ENCODE assay signal across 1 cellular context in genomic region chr1:235409045-235409820, GRCh38.
TF ChIP-seq lines count a peak whose summit lies in the region.

No MANE protein-coding gene starts in this region.

TF ChIP-seq in HepG2, 621 proteins besides CTCF, POLR2A, EP300 and RAD21 (continued from another document and continues in another):
- TF ChIP-seq TRIM24 (CRISPR knock-in tag; IDR thresholded peaks at IDR 0.05) (no peak), ZNF280B (CRISPR knock-in tag; IDR thresholded peaks at IDR 0.05; ENCODE audit: borderline replicate concordance) (no peak), ISL2 (CRISPR knock-in tag; IDR thresholded peaks at IDR 0.05) (peak; percentile 94), MAFF (IDR thresholded peaks at IDR 0.05; ENCODE audit: low read depth, low read length) (no peak), CAMTA2 (CRISPR knock-in tag; IDR thresholded peaks at IDR 0.05; ENCODE audit: borderline replicate concordance) (no peak), IRX3 (CRISPR knock-in tag; IDR thresholded peaks at IDR 0.05; ENCODE audit: borderline replicate concordance, low read depth) (no peak), NKX3-1 (CRISPR knock-in tag; IDR thresholded peaks at IDR 0.05) (peak; percentile 64; the same call in 1 of the 2 replicates), ZSCAN5A (CRISPR knock-in tag; IDR thresholded peaks at IDR 0.05; ENCODE audit: borderline replicate concordance) (no peak), ZNF124 (CRISPR knock-in tag; IDR thresholded peaks at IDR 0.05) (0 out of 2 replicates have a peak, but pooled peaks have one; percentile 40), ZNF672 (CRISPR knock-in tag; IDR thresholded peaks at IDR 0.05) (no peak), ZFAT (CRISPR knock-in tag; conservative IDR thresholded peaks at IDR 0.05) (no peak), AFF4 (CRISPR knock-in tag; IDR thresholded peaks at IDR 0.05) (no peak), HDAC1 (CRISPR knock-in tag; IDR thresholded peaks at IDR 0.05) (peak; percentile 63; the same call in 1 of the 2 replicates), ZBTB2 (CRISPR knock-in tag; IDR thresholded peaks at IDR 0.05; ENCODE audit: low read depth) (no peak), ZNF383 (CRISPR knock-in tag; IDR thresholded peaks at IDR 0.05; ENCODE audit: borderline replicate concordance) (no peak), TFE3 (CRISPR knock-in tag; IDR thresholded peaks at IDR 0.05) (peak; percentile 20; the same call in 1 of the 2 replicates), ZNF484 (CRISPR knock-in tag; IDR thresholded peaks at IDR 0.05; ENCODE audit: borderline replicate concordance, low read depth) (no peak), NR2C2 (CRISPR knock-in tag; IDR thresholded peaks at IDR 0.05; ENCODE audit: borderline replicate concordance) (peak; percentile 62), TRIM22 (IDR thresholded peaks at IDR 0.05) (no peak), ZNF354B (CRISPR knock-in tag; IDR thresholded peaks at IDR 0.05) (no peak), U2AF2 (IDR thresholded peaks at IDR 0.05; ENCODE audit: low read depth, low read length) (no peak), SKIL (CRISPR knock-in tag; IDR thresholded peaks at IDR 0.05; ENCODE audit: borderline replicate concordance) (no peak), ZNF329 (CRISPR knock-in tag; IDR thresholded peaks at IDR 0.05; ENCODE audit: low read depth) (no peak), RBM39 (IDR thresholded peaks at IDR 0.05; ENCODE audit: low read depth, low read length, poor library complexity, severe bottlenecking) (no peak), ZNF136 (CRISPR knock-in tag; IDR thresholded peaks at IDR 0.05; ENCODE audit: low read depth) (no peak), FOXP4 (CRISPR knock-in tag; IDR thresholded peaks at IDR 0.05) (peak; percentile 98), NFAT5 (CRISPR knock-in tag; IDR thresholded peaks at IDR 0.05) (no peak), ZNF224 (CRISPR knock-in tag; IDR thresholded peaks at IDR 0.05) (no peak), ZMYM3 (CRISPR knock-in tag; IDR thresholded peaks at IDR 0.05) (peak; percentile 84), ETV5 (CRISPR knock-in tag; IDR thresholded peaks at IDR 0.05; ENCODE audit: borderline replicate concordance) (peak; percentile 70), IRF9 (CRISPR knock-in tag; IDR thresholded peaks at IDR 0.05; ENCODE audit: borderline replicate concordance) (no peak), NAIF1 (CRISPR knock-in tag; IDR thresholded peaks at IDR 0.05; ENCODE audit: borderline replicate concordance) (0 out of 2 replicates have a peak, but pooled peaks have one; percentile 34), NFKB2 (CRISPR knock-in tag; IDR thresholded peaks at IDR 0.05; ENCODE audit: borderline replicate concordance) (no peak), KAT8 (CRISPR knock-in tag; IDR thresholded peaks at IDR 0.05) (peak; percentile 69), DPF2 (CRISPR knock-in tag; IDR thresholded peaks at IDR 0.05; ENCODE audit: borderline replicate concordance, low read depth) (peak; percentile 87)
